Comparison of ENCODE assay signal across 8 cellular contexts in the genomic region with DNA sequence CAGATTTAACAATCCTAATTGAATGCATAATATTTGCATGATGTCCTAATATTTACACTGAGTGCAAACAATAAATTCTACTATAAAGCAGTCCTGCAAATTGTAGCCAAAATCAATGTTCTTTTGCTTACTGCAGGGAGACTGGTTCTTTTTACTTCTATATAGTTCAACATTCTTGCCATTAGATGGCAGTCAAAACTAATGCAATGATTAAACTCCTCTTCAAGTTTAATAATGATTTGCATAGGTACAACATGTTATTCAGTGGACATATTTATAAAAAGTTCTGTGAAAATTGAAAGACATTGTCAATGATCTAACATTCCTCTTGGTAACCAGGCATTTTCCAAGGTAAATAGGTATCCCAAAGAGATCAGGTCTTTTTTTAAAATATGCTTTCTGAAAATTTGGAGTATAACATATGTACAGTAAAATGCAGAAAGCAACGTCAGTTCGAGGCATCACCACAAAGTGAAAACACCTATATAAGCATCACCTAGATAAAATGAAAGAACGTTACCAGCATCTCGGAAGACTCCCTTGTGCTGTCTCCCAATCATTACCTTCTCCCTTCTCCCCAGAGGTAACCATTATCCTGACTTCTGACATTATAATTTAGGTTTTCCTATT. TPM values are rescaled to one million over a fixed set of nuclear protein-coding genes. Genes with fewer than 3 reads are reported as not detected.
DNase-seq lines count a peak whose midpoint lies in the region; ATAC-seq and TF ChIP-seq lines count a peak whose summit lies in the region.

No MANE protein-coding gene starts in this region.

- no peaks in the 10 kb centered on the region for H3K36me3 Mint-ChIP-seq in CD4-positive, alpha-beta memory T cell

- peak; percentile 68 for TF ChIP-seq CTCF in lower lobe of right lung (IDR thresholded peaks at IDR 0.05)

- H3K4me3 ChIP-seq in CD4-positive, alpha-beta memory T cell (ENCODE audit: low read length in 2 of 2) = no peak overlapping the region
- H3K4me3 ChIP-seq in lower lobe of right lung = no peak overlapping the region

- intact Hi-C loops in CD4-positive, alpha-beta memory T cell (cut with micrococcal nuclease) = loop anchor here (1.0 to 10.0 kb wide), 7 partner anchors 134 to 597 kb away; a partner anchor contains a TSS
- intact Hi-C loops in lower lobe of right lung (cut with DNase I) = no loop called here

- POLR2A ChIA-PET in CD4-positive, alpha-beta memory T cell (lab: Charles Lee; ENCODE audit: partially characterized antibody) = no interaction called here

- H3K27me3 Mint-ChIP-seq in CD4-positive, alpha-beta memory T cell = peaks cover 4 to 7% of the 10 kb centered on the region in 2 donors

- DNase-seq in CD4-positive, alpha-beta memory T cell = peak in 4 of 5 donors; percentile 33 to 44 (median 40)
- DNase-seq in NCI-H748 treated with DMSO at 0.1 percent for 48 hours (lab: John Stamatoyannopoulos, UW) (peak; percentile 27), cerebellum (ENCODE audit: low spot score) (peak; percentile 62), lower lobe of right lung (no peak), globus pallidus (ENCODE audit: low spot score) (no peak)

- CTCF ChIA-PET in CD4-positive, alpha-beta memory T cell (lab: Charles Lee; ENCODE audit: partially characterized antibody) = interaction anchor here (1.0 to 2.8 kb wide), 8 partner anchors 8 to 410 kb away, joined by 3 to 14 read pairs (median 8); no protein-coding TSS in a partner anchor

- no peak overlapping the region for H3K27ac Mint-ChIP-seq in CD4-positive, alpha-beta memory T cell

- H3K9me3 ChIP-seq in CD4-positive, alpha-beta memory T cell (ENCODE audit: control insufficient read depth in 1 of 2, low read length in 2 of 2) = no peaks in the 10 kb centered on the region
- no peaks in the 10 kb centered on the region for H3K9me3 ChIP-seq in lower lobe of right lung

- peak overlapping the region in 1 of 8 donors; percentile 15 for H3K4me3 Mint-ChIP-seq in CD4-positive, alpha-beta memory T cell

- ATAC-seq in HG02798 (IDR thresholded peaks at IDR 0.05; ENCODE audit: poor library complexity, unreplicated experiment) = peak; percentile 68
- peak in 1 of 2 donors; percentile 46 for ATAC-seq in lower lobe of right lung
- ATAC-seq in HG02623 (IDR thresholded peaks at IDR 0.05; ENCODE audit: unreplicated experiment) = no peak
- no peak for ATAC-seq in GM18858 (IDR thresholded peaks at IDR 0.05; ENCODE audit: unreplicated experiment)

- no peaks in the 10 kb centered on the region for H3K9me3 Mint-ChIP-seq in CD4-positive, alpha-beta memory T cell

- no peaks in the 10 kb centered on the region for H3K27me3 ChIP-seq in CD4-positive, alpha-beta memory T cell (ENCODE audit: insufficient read depth, low read length)
- no peaks in the 10 kb centered on the region for H3K27me3 ChIP-seq in lower lobe of right lung (ENCODE audit: low read depth)

- H3K36me3 ChIP-seq in CD4-positive, alpha-beta memory T cell (ENCODE audit: insufficient read depth, low read length) = no peaks in the 10 kb centered on the region
- H3K36me3 ChIP-seq in lower lobe of right lung = no peaks in the 10 kb centered on the region

- no peaks in the 10 kb centered on the region for H3K4me1 ChIP-seq in CD4-positive, alpha-beta memory T cell (ENCODE audit: insufficient read depth, low read length)
- no peaks in the 10 kb centered on the region for H3K4me1 ChIP-seq in lower lobe of right lung

- no peak overlapping the region for H3K27ac ChIP-seq in CD4-positive, alpha-beta memory T cell (ENCODE audit: low read depth, low read length)
- no peak overlapping the region for H3K27ac ChIP-seq in lower lobe of right lung

- peaks cover 0 to 7% (median 3%) of the 10 kb centered on the region in 4 donors for H3K4me1 Mint-ChIP-seq in CD4-positive, alpha-beta memory T cell

RNA-seq across cellular contexts. Expression of a gene that starts 9.8 kb away (rescaled TPM):
- 1 to 10 TPM; 1.8 to 2.2 TPM for total RNA-seq in CD4-positive, alpha-beta memory T cell
- 1 to 10 TPM in 1 of 2 donors, under 1 TPM in 1; 0.53 to 1.5 TPM for polyA plus RNA-seq in CD4-positive, alpha-beta memory T cell
- total RNA-seq in cerebellum = 235 TPM
- 40.6 TPM for total RNA-seq in lower lobe of right lung

Comparison
In these comparisons a context has a peak if more than half of its experiments do, and no peak if none do; other contexts are left out.
1. DNase-seq: peak in CD4-positive, alpha-beta memory T cell (4 of 5), NCI-H748 treated with DMSO at 0.1 percent for 48 hours (single experiment) and cerebellum (single experiment); none in lower lobe of right lung (single experiment) and globus pallidus (single experiment).
2. RNA of a gene that starts 9.8 kb away (total RNA-seq): 235 TPM in cerebellum (single experiment) and 40.6 TPM in lower lobe of right lung (single experiment); 1.8 to 2.2 TPM in CD4-positive, alpha-beta memory T cell; every median in the first group is over 10 times any median in the second.